In the genomic region with DNA sequence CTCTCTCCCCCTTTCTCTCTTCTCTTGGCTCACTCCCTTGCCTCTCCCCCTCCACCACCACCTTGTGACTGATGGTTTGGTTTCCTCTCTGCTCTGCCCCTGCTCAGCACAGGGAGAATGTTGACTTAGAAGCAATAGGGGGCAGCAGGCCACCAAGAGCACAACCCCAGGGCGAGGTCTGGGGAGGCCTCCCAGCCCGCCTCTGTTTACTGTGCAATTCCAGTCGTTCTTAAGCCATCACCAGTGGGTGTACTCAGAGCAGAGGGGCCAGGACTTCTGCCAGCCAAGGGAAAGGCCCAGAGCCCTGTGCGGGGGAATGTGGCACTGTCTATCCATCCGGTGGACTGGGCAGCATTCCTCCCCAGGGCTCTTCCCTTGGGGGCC, we compare ENCODE assay signal across 1 cellular context.
TF ChIP-seq lines count a peak whose summit lies in the region.

No MANE protein-coding gene starts in this region.

TF ChIP-seq in HepG2, 621 proteins besides CTCF, POLR2A, EP300 and RAD21 (continued from another document and continues in another):
- TF ChIP-seq PAXIP1 (CRISPR knock-in tag; conservative IDR thresholded peaks at IDR 0.05) (peak; percentile 89), KDM2A (CRISPR knock-in tag; IDR thresholded peaks at IDR 0.05; ENCODE audit: borderline replicate concordance, low read depth) (peak; percentile 72), FOXA1 (IDR thresholded peaks at IDR 0.05) (no peak), FOXA1 (CRISPR knock-in tag; IDR thresholded peaks at IDR 0.05) (peak; percentile 94), ZNF841 (CRISPR knock-in tag; IDR thresholded peaks at IDR 0.05; ENCODE audit: borderline replicate concordance) (no peak), ARHGAP35 (CRISPR knock-in tag; IDR thresholded peaks at IDR 0.05; ENCODE audit: borderline replicate concordance) (no peak), STAG1 (CRISPR knock-in tag; IDR thresholded peaks at IDR 0.05) (peak; percentile 53), ZNF746 (CRISPR knock-in tag; IDR thresholded peaks at IDR 0.05) (peak; percentile 82; the same call in 1 of the 2 replicates), NCOR1 (IDR thresholded peaks at IDR 0.05; ENCODE audit: borderline replicate concordance, low read length) (0 out of 2 replicates have a peak, but pooled peaks have one; percentile 16), ZNF350 (CRISPR knock-in tag; IDR thresholded peaks at IDR 0.05; ENCODE audit: borderline replicate concordance, low read depth) (peak; percentile 84), TRAFD1 (CRISPR knock-in tag; IDR thresholded peaks at IDR 0.05; ENCODE audit: borderline replicate concordance) (no peak), ZNF878 (CRISPR knock-in tag; IDR thresholded peaks at IDR 0.05) (peak; percentile 39; the same call in 1 of the 2 replicates), ZBTB25 (CRISPR knock-in tag; IDR thresholded peaks at IDR 0.05) (peak; percentile 83; the same call in 1 of the 2 replicates), ZBTB44 (CRISPR knock-in tag; IDR thresholded peaks at IDR 0.05) (no peak), MTERF4 (CRISPR knock-in tag; IDR thresholded peaks at IDR 0.05) (no peak), SAP130 (CRISPR knock-in tag; IDR thresholded peaks at IDR 0.05; ENCODE audit: low read depth) (peak; percentile 90), PPARG (CRISPR knock-in tag; conservative IDR thresholded peaks at IDR 0.05) (0 out of 2 replicates have a peak, but pooled peaks have one; percentile 47), RARA (CRISPR knock-in tag; IDR thresholded peaks at IDR 0.05) (peak; percentile 92), HBP1 (CRISPR knock-in tag; IDR thresholded peaks at IDR 0.05; ENCODE audit: low read depth) (0 out of 2 replicates have a peak, but pooled peaks have one; percentile 41), SMAD9 (CRISPR knock-in tag; IDR thresholded peaks at IDR 0.05) (no peak), ZKSCAN8 (CRISPR knock-in tag; IDR thresholded peaks at IDR 0.05; ENCODE audit: borderline replicate concordance) (peak; percentile 40; the same call in 1 of the 2 replicates), SALL1 (CRISPR knock-in tag; IDR thresholded peaks at IDR 0.05) (peak; percentile 91), ZMAT3 (CRISPR knock-in tag; conservative IDR thresholded peaks at IDR 0.05) (0 out of 2 replicates have a peak, but pooled peaks have one; percentile 42), TEAD3 (CRISPR knock-in tag; optimal IDR thresholded peaks at IDR 0.05; ENCODE audit: borderline replicate concordance) (peak; percentile 96), CBFB (CRISPR knock-in tag; IDR thresholded peaks at IDR 0.05) (peak; percentile 35; the same call in 1 of the 2 replicates), NRL (CRISPR knock-in tag; IDR thresholded peaks at IDR 0.05; ENCODE audit: borderline replicate concordance) (0 out of 2 replicates have a peak, but pooled peaks have one; percentile 32), IKZF5 (CRISPR knock-in tag; IDR thresholded peaks at IDR 0.05) (peak; percentile 78; the same call in 1 of the 2 replicates), ZSCAN25 (CRISPR knock-in tag; IDR thresholded peaks at IDR 0.05) (peak; percentile 92), TARDBP (CRISPR knock-in tag; IDR thresholded peaks at IDR 0.05) (peak; percentile 79)
- TF ChIP-seq, protein P1, sequence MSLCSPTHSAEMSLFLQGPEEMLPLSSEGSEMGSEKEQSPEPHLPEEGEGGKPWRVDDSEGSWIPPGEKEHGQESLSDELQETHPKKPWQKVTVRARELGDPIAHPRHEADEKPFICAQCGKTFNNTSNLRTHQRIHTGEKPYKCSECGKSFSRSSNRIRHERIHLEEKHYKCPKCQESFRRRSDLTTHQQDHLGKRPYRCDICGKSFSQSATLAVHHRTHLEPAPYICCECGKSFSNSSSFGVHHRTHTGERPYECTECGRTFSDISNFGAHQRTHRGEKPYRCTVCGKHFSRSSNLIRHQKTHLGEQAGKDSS (CRISPR knock-in tag; IDR thresholded peaks at IDR 0.05; ENCODE audit: borderline replicate concordance, low read depth), result 0 out of 2 replicates have a peak, but pooled peaks have one; percentile 52
- TF ChIP-seq, protein P2, sequence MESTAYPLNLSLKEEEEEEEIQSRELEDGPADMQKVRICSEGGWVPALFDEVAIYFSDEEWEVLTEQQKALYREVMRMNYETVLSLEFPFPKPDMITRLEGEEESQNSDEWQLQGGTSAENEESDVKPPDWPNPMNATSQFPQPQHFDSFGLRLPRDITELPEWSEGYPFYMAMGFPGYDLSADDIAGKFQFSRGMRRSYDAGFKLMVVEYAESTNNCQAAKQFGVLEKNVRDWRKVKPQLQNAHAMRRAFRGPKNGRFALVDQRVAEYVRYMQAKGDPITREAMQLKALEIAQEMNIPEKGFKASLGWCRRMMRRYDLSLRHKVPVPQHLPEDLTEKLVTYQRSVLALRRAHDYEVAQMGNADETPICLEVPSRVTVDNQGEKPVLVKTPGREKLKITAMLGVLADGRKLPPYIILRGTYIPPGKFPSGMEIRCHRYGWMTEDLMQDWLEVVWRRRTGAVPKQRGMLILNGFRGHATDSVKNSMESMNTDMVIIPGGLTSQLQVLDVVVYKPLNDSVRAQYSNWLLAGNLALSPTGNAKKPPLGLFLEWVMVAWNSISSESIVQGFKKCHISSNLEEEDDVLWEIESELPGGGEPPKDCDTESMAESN (CRISPR knock-in tag; conservative IDR thresholded peaks at IDR 0.05), result no peak
- TF ChIP-seq, protein P3, sequence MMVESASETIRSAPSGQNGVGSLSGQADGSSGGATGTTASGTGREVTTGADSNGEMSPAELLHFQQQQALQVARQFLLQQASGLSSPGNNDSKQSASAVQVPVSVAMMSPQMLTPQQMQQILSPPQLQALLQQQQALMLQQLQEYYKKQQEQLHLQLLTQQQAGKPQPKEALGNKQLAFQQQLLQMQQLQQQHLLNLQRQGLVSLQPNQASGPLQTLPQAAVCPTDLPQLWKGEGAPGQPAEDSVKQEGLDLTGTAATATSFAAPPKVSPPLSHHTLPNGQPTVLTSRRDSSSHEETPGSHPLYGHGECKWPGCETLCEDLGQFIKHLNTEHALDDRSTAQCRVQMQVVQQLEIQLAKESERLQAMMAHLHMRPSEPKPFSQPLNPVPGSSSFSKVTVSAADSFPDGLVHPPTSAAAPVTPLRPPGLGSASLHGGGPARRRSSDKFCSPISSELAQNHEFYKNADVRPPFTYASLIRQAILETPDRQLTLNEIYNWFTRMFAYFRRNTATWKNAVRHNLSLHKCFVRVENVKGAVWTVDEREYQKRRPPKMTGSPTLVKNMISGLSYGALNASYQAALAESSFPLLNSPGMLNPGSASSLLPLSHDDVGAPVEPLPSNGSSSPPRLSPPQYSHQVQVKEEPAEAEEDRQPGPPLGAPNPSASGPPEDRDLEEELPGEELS (CRISPR knock-in tag; IDR thresholded peaks at IDR 0.05), result peak; percentile 83
- TF ChIP-seq, protein P4, sequence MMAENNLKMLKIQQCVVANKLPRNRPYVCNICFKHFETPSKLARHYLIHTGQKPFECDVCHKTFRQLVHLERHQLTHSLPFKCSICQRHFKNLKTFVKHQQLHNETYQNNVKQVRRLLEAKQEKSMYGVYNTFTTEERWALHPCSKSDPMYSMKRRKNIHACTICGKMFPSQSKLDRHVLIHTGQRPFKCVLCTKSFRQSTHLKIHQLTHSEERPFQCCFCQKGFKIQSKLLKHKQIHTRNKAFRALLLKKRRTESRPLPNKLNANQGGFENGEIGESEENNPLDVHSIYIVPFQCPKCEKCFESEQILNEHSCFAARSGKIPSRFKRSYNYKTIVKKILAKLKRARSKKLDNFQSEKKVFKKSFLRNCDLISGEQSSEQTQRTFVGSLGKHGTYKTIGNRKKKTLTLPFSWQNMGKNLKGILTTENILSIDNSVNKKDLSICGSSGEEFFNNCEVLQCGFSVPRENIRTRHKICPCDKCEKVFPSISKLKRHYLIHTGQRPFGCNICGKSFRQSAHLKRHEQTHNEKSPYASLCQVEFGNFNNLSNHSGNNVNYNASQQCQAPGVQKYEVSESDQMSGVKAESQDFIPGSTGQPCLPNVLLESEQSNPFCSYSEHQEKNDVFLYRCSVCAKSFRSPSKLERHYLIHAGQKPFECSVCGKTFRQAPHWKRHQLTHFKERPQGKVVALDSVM (CRISPR knock-in tag; IDR thresholded peaks at IDR 0.05), result peak; percentile 65; the same call in 1 of the 2 replicates
